ENCODE assay signal across 7 cellular contexts in genomic region chr4:189233754-189234153, GRCh38.
DNase-seq lines count a peak whose midpoint lies in the region; ATAC-seq and TF ChIP-seq lines count a peak whose summit lies in the region.
"Not testable (repeated sequence)": the region's sequence is repeated elsewhere in the genome, so short reads cannot be mapped to it uniquely, and the experiment has no call there.

No MANE protein-coding gene starts in this region.

- ATAC-seq in RWPE2 (ENCODE audit: low read depth); activated CD8-positive, alpha-beta T cell treated with anti-CD3 and anti-CD28 coated beads, Interleukin-2, amount 10 ng/mL, durations not matched to agents 7 days and 5 days: not testable (repeated sequence)

- peaks cover 22% of the 10 kb centered on the region for H3K9me3 Mint-ChIP-seq in activated CD8-positive, alpha-beta T cell treated with anti-CD3 and anti-CD28 coated beads, Interleukin-2, amount 10 ng/mL, durations not matched to agents 7 days and 5 days (ENCODE audit: insufficient read depth)
- H3K9me3 Mint-ChIP-seq in activated T-helper 1 cell treated with anti-CD3 and anti-CD28 coated beads, Interleukin-12 subunit alpha, Interleukin-12 subunit beta, Interleukin-2, Interleukin-4 antibody, amounts not matched to agents 30 ng/mL and 10 ng/mL and 1 ng/mL, durations not matched to agents 14 hours and 24 hours and 36 hours: peaks cover 19% of the 10 kb centered on the region
- peaks cover 46% of the 10 kb centered on the region for H3K9me3 Mint-ChIP-seq in nephron progenitor cell

- not testable (repeated sequence) for H3K4me3 ChIP-seq in RWPE2 (ENCODE audit: severe bottlenecking); effector memory CD4-positive, alpha-beta T cell (ENCODE audit: insufficient read depth, low read depth, low read length, poor library complexity, severe bottlenecking)

- H3K27me3 Mint-ChIP-seq in activated CD8-positive, alpha-beta T cell treated with anti-CD3 and anti-CD28 coated beads, Interleukin-2, amount 10 ng/mL, durations not matched to agents 7 days and 5 days (ENCODE audit: low read depth); activated T-helper 1 cell treated with anti-CD3 and anti-CD28 coated beads, Interleukin-12 subunit alpha, Interleukin-12 subunit beta, Interleukin-2, Interleukin-4 antibody, amounts not matched to agents 30 ng/mL and 10 ng/mL and 1 ng/mL, durations not matched to agents 14 hours and 24 hours and 36 hours (ENCODE audit: insufficient read depth); nephron progenitor cell (ENCODE audit: low read depth, poor library complexity): not testable (repeated sequence)

- H3K4me1 Mint-ChIP-seq in activated CD8-positive, alpha-beta T cell treated with anti-CD3 and anti-CD28 coated beads, Interleukin-2, amount 10 ng/mL, durations not matched to agents 7 days and 5 days (ENCODE audit: low read depth); activated T-helper 1 cell treated with anti-CD3 and anti-CD28 coated beads, Interleukin-12 subunit alpha, Interleukin-12 subunit beta, Interleukin-2, Interleukin-4 antibody, amounts not matched to agents 30 ng/mL and 10 ng/mL and 1 ng/mL, durations not matched to agents 14 hours and 24 hours and 36 hours (ENCODE audit: low read depth); nephron progenitor cell: not testable (repeated sequence)

- H3K36me3 Mint-ChIP-seq in activated CD8-positive, alpha-beta T cell treated with anti-CD3 and anti-CD28 coated beads, Interleukin-2, amount 10 ng/mL, durations not matched to agents 7 days and 5 days (ENCODE audit: low read depth); activated T-helper 1 cell treated with anti-CD3 and anti-CD28 coated beads, Interleukin-12 subunit alpha, Interleukin-12 subunit beta, Interleukin-2, Interleukin-4 antibody, amounts not matched to agents 30 ng/mL and 10 ng/mL and 1 ng/mL, durations not matched to agents 14 hours and 24 hours and 36 hours (ENCODE audit: low read depth); nephron progenitor cell (ENCODE audit: low read depth): not testable (repeated sequence)

- H3K4me1 ChIP-seq in RWPE2 (ENCODE audit: insufficient read depth, poor library complexity, severe bottlenecking); effector memory CD4-positive, alpha-beta T cell (ENCODE audit: control insufficient read depth, insufficient read depth, low read length, poor library complexity, severe bottlenecking): not testable (repeated sequence)

- H3K4me3 Mint-ChIP-seq in activated CD8-positive, alpha-beta T cell treated with anti-CD3 and anti-CD28 coated beads, Interleukin-2, amount 10 ng/mL, durations not matched to agents 7 days and 5 days; activated T-helper 1 cell treated with anti-CD3 and anti-CD28 coated beads, Interleukin-12 subunit alpha, Interleukin-12 subunit beta, Interleukin-2, Interleukin-4 antibody, amounts not matched to agents 30 ng/mL and 10 ng/mL and 1 ng/mL, durations not matched to agents 14 hours and 24 hours and 36 hours; nephron progenitor cell: not testable (repeated sequence)

- H3K27ac ChIP-seq in RWPE2 (ENCODE audit: poor library complexity, severe bottlenecking); effector memory CD4-positive, alpha-beta T cell (ENCODE audit: insufficient read depth, low read length, poor library complexity, severe bottlenecking): not testable (repeated sequence)

- peak; percentile 84 for DNase-seq in RWPE2 (ENCODE audit: low spot score)
- peak; percentile 40 for DNase-seq in activated CD8-positive, alpha-beta T cell treated with anti-CD3 and anti-CD28 coated beads, Interleukin-2, amount 10 ng/mL, durations not matched to agents 7 days and 5 days
- peak; percentile 6 for DNase-seq in activated T-helper 1 cell treated with anti-CD3 and anti-CD28 coated beads, Interleukin-12 subunit alpha, Interleukin-12 subunit beta, Interleukin-2, Interleukin-4 antibody, amounts not matched to agents 30 ng/mL and 10 ng/mL and 1 ng/mL, durations not matched to agents 14 hours and 24 hours and 36 hours (ENCODE audit: low spot score)
- peak; percentile 9 for DNase-seq in activated naive CD8-positive, alpha-beta T cell treated with anti-CD3 and anti-CD28 coated beads, Interleukin-2, amount 50 U/mL, for 16 hours (ENCODE audit: low read depth, low spot score)
- peak; percentile 9 to 15 (median 13) for DNase-seq in effector memory CD4-positive, alpha-beta T cell
- DNase-seq in nephron progenitor cell: peak; percentile 6
- DNase-seq in stimulated activated CD4-positive, alpha-beta T cell treated with anti-CD3 and anti-CD28 coated beads, Interleukin-2, amount 100 ng/mL, for 48 hours: peak; percentile 2 to 29

- POLR2A ChIA-PET in activated CD8-positive, alpha-beta T cell treated with anti-CD3 and anti-CD28 coated beads, Interleukin-2, amount 10 ng/mL, durations not matched to agents 7 days and 5 days (lab: Charles Lee): not testable (repeated sequence)

- not testable (repeated sequence) for H3K36me3 ChIP-seq in RWPE2 (ENCODE audit: low read depth); effector memory CD4-positive, alpha-beta T cell (ENCODE audit: control insufficient read depth, insufficient read depth, low read length)

- intact Hi-C loops in activated T-helper 1 cell treated with anti-CD3 and anti-CD28 coated beads, Interleukin-12 subunit alpha, Interleukin-12 subunit beta, Interleukin-2, Interleukin-4 antibody, amounts not matched to agents 30 ng/mL and 10 ng/mL and 1 ng/mL, durations not matched to agents 14 hours and 24 hours and 36 hours (cut with micrococcal nuclease): not testable (repeated sequence)

- not testable (repeated sequence) for H3K9me3 ChIP-seq in RWPE2 (ENCODE audit: severe bottlenecking); effector memory CD4-positive, alpha-beta T cell (ENCODE audit: control insufficient read depth, low read length)

- CTCF ChIA-PET in activated CD8-positive, alpha-beta T cell treated with anti-CD3 and anti-CD28 coated beads, Interleukin-2, amount 10 ng/mL, durations not matched to agents 7 days and 5 days (lab: Charles Lee): not testable (repeated sequence)

- H3K27ac Mint-ChIP-seq in activated CD8-positive, alpha-beta T cell treated with anti-CD3 and anti-CD28 coated beads, Interleukin-2, amount 10 ng/mL, durations not matched to agents 7 days and 5 days; activated T-helper 1 cell treated with anti-CD3 and anti-CD28 coated beads, Interleukin-12 subunit alpha, Interleukin-12 subunit beta, Interleukin-2, Interleukin-4 antibody, amounts not matched to agents 30 ng/mL and 10 ng/mL and 1 ng/mL, durations not matched to agents 14 hours and 24 hours and 36 hours; nephron progenitor cell: not testable (repeated sequence)

- not testable (repeated sequence) for TF ChIP-seq CTCF in RWPE2 (IDR thresholded peaks at IDR 0.05; ENCODE audit: poor library complexity, severe bottlenecking); nephron progenitor cell (IDR thresholded peaks at IDR 0.05)

- H3K27me3 ChIP-seq in RWPE2 (ENCODE audit: insufficient read depth, poor library complexity, severe bottlenecking); effector memory CD4-positive, alpha-beta T cell (replicated peaks; ENCODE audit: control insufficient read depth, insufficient read depth, low read length, poor library complexity, severe bottlenecking): not testable (repeated sequence)

Comparison
In these comparisons a context has a peak if more than half of its experiments do, and no peak if none do; other contexts are left out.
1. DNase-seq: peak in every context shown above with its lines; median percentile 84 in RWPE2; 40 in activated CD8-positive, alpha-beta T cell treated with anti-CD3 and anti-CD28 coated beads, Interleukin-2, amount 10 ng/mL, durations not matched to agents 7 days and 5 days; 16 in stimulated activated CD4-positive, alpha-beta T cell treated with anti-CD3 and anti-CD28 coated beads, Interleukin-2, amount 100 ng/mL, for 48 hours; 13 in effector memory CD4-positive, alpha-beta T cell; 9 in activated naive CD8-positive, alpha-beta T cell treated with anti-CD3 and anti-CD28 coated beads, Interleukin-2, amount 50 U/mL, for 16 hours; 6 in activated T-helper 1 cell treated with anti-CD3 and anti-CD28 coated beads, Interleukin-12 subunit alpha, Interleukin-12 subunit beta, Interleukin-2, Interleukin-4 antibody, amounts not matched to agents 30 ng/mL and 10 ng/mL and 1 ng/mL, durations not matched to agents 14 hours and 24 hours and 36 hours; 6 in nephron progenitor cell.